Comparison of ENCODE assay signal across 16 cellular contexts in genomic region chr3:42732829-42733459, GRCh38. TPM values are rescaled to one million over a fixed set of nuclear protein-coding genes. Genes with fewer than 3 reads are reported as not detected.
DNase-seq lines count a peak whose midpoint lies in the region; TF ChIP-seq lines count a peak whose summit lies in the region.
"Had no signal": no experiment of that assay in that cellular context is flagged by ENCODE, and none has a peak within 500 bp of the region (broad histone marks: within the 10 kb centered on the region; RNA-seq: fewer than 3 reads in every experiment).

No MANE protein-coding gene starts in this region.

- H3K9me3 Mint-ChIP-seq in HFFc6: peaks cover 4% of the 10 kb centered on the region
- no peaks in the 10 kb centered on the region for H3K9me3 Mint-ChIP-seq in activated naive CD4-positive, alpha-beta T cell treated with anti-CD3 and anti-CD28 coated beads for 36 hours
- H3K9me3 Mint-ChIP-seq: activated CD8-positive, alpha-beta T cell treated with anti-CD3 and anti-CD28 coated beads for 36 hours; nephron; T-helper 2 cell treated with Interferon-gamma antibody and Interleukin-4, amounts not matched to agents 5 μg/mL and 100 μg/mL, for 36 hours had no signal

- H3K4me1 ChIP-seq in BE2C: no peaks in the 10 kb centered on the region
- H3K4me1 ChIP-seq in neuron (ENCODE audit: insufficient read depth, low read length): peaks cover 14% of the 10 kb centered on the region
- H3K4me1 ChIP-seq: foreskin keratinocyte had no signal

- CTCF ChIA-PET in activated naive CD4-positive, alpha-beta T cell treated with anti-CD3 and anti-CD28 coated beads for 36 hours (lab: Charles Lee): no interaction called here

- TF ChIP-seq CTCF in BE2C (IDR thresholded peaks at IDR 0.05; ENCODE audit: low read depth, low read length): peak; percentile 23; the same call in 1 of the 2 replicates
- TF ChIP-seq CTCF in HFFc6 (IDR thresholded peaks at IDR 0.05): peak; percentile 56
- TF ChIP-seq CTCF in dorsolateral prefrontal cortex (IDR thresholded peaks at IDR 0.05 in 54 of 56, conservative IDR thresholded peaks at IDR 0.05 in 2 of 56; ENCODE audit: low read depth in 1 of 56, partially characterized antibody in 56 of 56): peak in 15 of 56 donors; percentile 4 to 41 (median 21)

- H2AFZ ChIP-seq in neuron (ENCODE audit: low read depth, low read length): peak overlapping the region; percentile 34

- peaks cover 26% of the 10 kb centered on the region for H3K27me3 Mint-ChIP-seq in HFFc6 (ENCODE audit: insufficient read depth)
- H3K27me3 Mint-ChIP-seq in activated naive CD4-positive, alpha-beta T cell treated with anti-CD3 and anti-CD28 coated beads for 36 hours (ENCODE audit: low read depth): no peaks in the 10 kb centered on the region
- H3K27me3 Mint-ChIP-seq: activated CD8-positive, alpha-beta T cell treated with anti-CD3 and anti-CD28 coated beads for 36 hours; activated naive CD8-positive, alpha-beta T cell had no signal

- no peak overlapping the region for H3K27ac Mint-ChIP-seq in HFFc6
- H3K27ac Mint-ChIP-seq in activated naive CD4-positive, alpha-beta T cell treated with anti-CD3 and anti-CD28 coated beads for 36 hours: no peak overlapping the region
- H3K27ac Mint-ChIP-seq: activated CD8-positive, alpha-beta T cell treated with anti-CD3 and anti-CD28 coated beads for 36 hours; activated naive CD8-positive, alpha-beta T cell; nephron; T-helper 2 cell treated with Interferon-gamma antibody and Interleukin-4, amounts not matched to agents 5 μg/mL and 100 μg/mL, for 36 hours had no signal

- no peaks in the 10 kb centered on the region for H3K4me1 Mint-ChIP-seq in HFFc6 (ENCODE audit: low read depth)
- no peaks in the 10 kb centered on the region for H3K4me1 Mint-ChIP-seq in activated naive CD4-positive, alpha-beta T cell treated with anti-CD3 and anti-CD28 coated beads for 36 hours (ENCODE audit: low read depth)

- H3K36me3 ChIP-seq in BE2C: no peaks in the 10 kb centered on the region
- no peaks in the 10 kb centered on the region for H3K36me3 ChIP-seq in neuron (ENCODE audit: insufficient read depth, low read length)

- peak overlapping the region; percentile 52 to 100 (median 100) for H3K27ac ChIP-seq in dorsolateral prefrontal cortex
- H3K27ac ChIP-seq: foreskin keratinocyte had no signal

- H3K27me3 ChIP-seq in BE2C (no peaks in the 10 kb centered on the region), dorsolateral prefrontal cortex (no peaks in the 10 kb centered on the region), neuron (ENCODE audit: insufficient read depth, low read length) (no peaks in the 10 kb centered on the region)

- no peaks in the 10 kb centered on the region for H3K36me3 Mint-ChIP-seq in HFFc6 (ENCODE audit: low read depth)
- no peaks in the 10 kb centered on the region for H3K36me3 Mint-ChIP-seq in activated naive CD4-positive, alpha-beta T cell treated with anti-CD3 and anti-CD28 coated beads for 36 hours (ENCODE audit: low read depth)
- H3K36me3 Mint-ChIP-seq: activated naive CD8-positive, alpha-beta T cell had no signal

- no peak overlapping the region for H3K4me3 ChIP-seq in BE2C (ENCODE audit: low read depth, low read length)
- H3K4me3 ChIP-seq in dorsolateral prefrontal cortex: peak overlapping the region in 25 of 59 donors; percentile 0 to 47 (median 27)
- H3K4me3 ChIP-seq in neuron (ENCODE audit: low read length): no peak overlapping the region

- no peaks in the 10 kb centered on the region for H3K9me3 ChIP-seq in BE2C
- peaks cover 2% of the 10 kb centered on the region for H3K9me3 ChIP-seq in neuron (ENCODE audit: low read length)

- H3K4me3 Mint-ChIP-seq in HFFc6: no peak overlapping the region
- H3K4me3 Mint-ChIP-seq in activated naive CD4-positive, alpha-beta T cell treated with anti-CD3 and anti-CD28 coated beads for 36 hours: no peak overlapping the region
- H3K4me3 Mint-ChIP-seq: activated CD8-positive, alpha-beta T cell treated with anti-CD3 and anti-CD28 coated beads for 36 hours; activated naive CD8-positive, alpha-beta T cell; nephron; T-helper 2 cell treated with Interferon-gamma antibody and Interleukin-4, amounts not matched to agents 5 μg/mL and 100 μg/mL, for 36 hours had no signal

- DNase-seq in BE2C (no peak), HFFc6 (no peak), dorsolateral prefrontal cortex (peak in 1 of 10 donors; percentile 10), kidney tubule cell (ENCODE audit: low spot score) (no peak), SHP77 treated with DMSO at 0.1 percent for 48 hours (lab: John Stamatoyannopoulos, UW) (no peak)
- no peak for DNase-seq in activated naive CD4-positive, alpha-beta T cell treated with anti-CD3 and anti-CD28 coated beads for 36 hours
- no peak for DNase-seq in activated CD4-positive, alpha-beta T cell treated with anti-CD3 and anti-CD28 coated beads for 48 hours
- DNase-seq: activated CD8-positive, alpha-beta T cell treated with anti-CD3 and anti-CD28 coated beads for 36 hours; cortex of kidney; foreskin keratinocyte; kidney; NCI-H524 treated with DMSO at 0.1 percent for 48 hours had no signal

- intact Hi-C loops in dorsolateral prefrontal cortex (cut with DNase I): no loop called here
- intact Hi-C loops in activated naive CD4-positive, alpha-beta T cell treated with anti-CD3 and anti-CD28 coated beads for 36 hours (cut with micrococcal nuclease): no loop called here

RNA-seq across cellular contexts. Expression of gene HHATL, which starts 30.3 kb away (rescaled TPM):
- polyA plus RNA-seq in BE2C (2012; ENCODE audit: insufficient read depth, insufficient read length, low read depth): not detected
- not detected for total RNA-seq in HFFc6 (2021; fragmentation: NEBNext Ultra II Directional; extraction: Animal tissue kit (Norgen Biotek cat#: 25700))
- total RNA-seq in dorsolateral prefrontal cortex: 100 to 1,000 TPM in 90 of 120 experiments, 10 to 100 TPM in 30; 39.4 to 400 (median 145) TPM
- not detected for total RNA-seq in activated naive CD4-positive, alpha-beta T cell treated with anti-CD3 and anti-CD28 coated beads for 36 hours
- total RNA-seq: activated CD8-positive, alpha-beta T cell treated with anti-CD3 and anti-CD28 coated beads for 36 hours; foreskin keratinocyte; kidney had no signal
- polyA plus RNA-seq: foreskin keratinocyte had no signal

RNA-seq across cellular contexts. Expression of gene CCDC13, which starts 40.1 kb away (rescaled TPM):
- 0.80 TPM for polyA plus RNA-seq in BE2C (2012; ENCODE audit: insufficient read depth, insufficient read length, low read depth)
- total RNA-seq in HFFc6 (2021; fragmentation: NEBNext Ultra II Directional; extraction: Animal tissue kit (Norgen Biotek cat#: 25700)): under 1 TPM in 4 of 6 experiments, not detected in 2; 0.17 to 0.47 (median 0.30) TPM
- total RNA-seq in dorsolateral prefrontal cortex: 10 to 100 TPM in 9 of 120 experiments, 1 to 10 TPM in 110, under 1 TPM in 1; 0.52 to 15.0 (median 6.0) TPM
- under 1 TPM in 1 of 2 experiments, not detected in 1; 0.31 TPM for total RNA-seq in activated naive CD4-positive, alpha-beta T cell treated with anti-CD3 and anti-CD28 coated beads for 36 hours

RNA-seq across cellular contexts. Expression of gene KLHL40, which starts 47.6 kb away (rescaled TPM):
- not detected for polyA plus RNA-seq in BE2C (2012; ENCODE audit: insufficient read depth, insufficient read length, low read depth)
- total RNA-seq in HFFc6 (2021; fragmentation: NEBNext Ultra II Directional; extraction: Animal tissue kit (Norgen Biotek cat#: 25700)): not detected
- total RNA-seq in dorsolateral prefrontal cortex: under 1 TPM in 16 of 120 experiments, not detected in 104; 0.16 to 0.51 (median 0.24) TPM
- not detected for total RNA-seq in activated naive CD4-positive, alpha-beta T cell treated with anti-CD3 and anti-CD28 coated beads for 36 hours
- total RNA-seq: activated CD8-positive, alpha-beta T cell treated with anti-CD3 and anti-CD28 coated beads for 36 hours; foreskin keratinocyte; kidney had no signal
- polyA plus RNA-seq: foreskin keratinocyte had no signal

Comparison
In these comparisons a context has a peak if more than half of its experiments do, and no peak if none do; other contexts are left out.
1. RNA of gene HHATL, which starts 30.3 kb away (total RNA-seq): 39.4 to 400 TPM in dorsolateral prefrontal cortex; not detected in HFFc6 and not detected in activated naive CD4-positive, alpha-beta T cell treated with anti-CD3 and anti-CD28 coated beads for 36 hours; every median in the first group is over 10 times any median in the second.